9 cellular contexts compared by ENCODE assay signal in the genomic region with DNA sequence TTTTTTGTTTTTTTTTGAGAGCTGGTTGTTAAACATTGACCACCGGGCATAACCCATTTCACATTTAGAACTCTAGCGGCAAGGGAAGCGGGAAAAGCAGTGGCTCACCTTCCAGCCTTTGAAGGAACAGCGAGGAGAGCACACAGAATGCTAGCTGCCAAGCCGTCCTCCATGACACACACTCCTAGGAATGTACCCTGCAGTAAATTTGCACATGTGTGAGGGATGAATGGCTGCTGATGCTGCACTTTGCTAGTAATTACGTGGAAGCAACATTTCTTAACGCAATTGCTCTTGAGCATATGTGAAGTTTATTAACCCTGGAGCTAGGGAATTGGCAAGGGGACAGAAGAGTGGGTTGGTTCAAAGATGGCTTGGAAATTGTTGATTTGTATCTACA.
A peak's percentile ranks its signal among the peaks of the same experiment; 100 is the strongest.
DNase-seq lines count a peak whose midpoint lies in the region; ATAC-seq and TF ChIP-seq lines count a peak whose summit lies in the region.
"Had no signal": no experiment of that assay in that cellular context is flagged by ENCODE, and none has a peak within 500 bp of the region (broad histone marks: within the 10 kb centered on the region; RNA-seq: fewer than 3 reads in every experiment).

No MANE protein-coding gene starts in this region.

- CTCF ChIA-PET in activated CD4-positive, alpha-beta memory T cell treated with anti-CD3 and anti-CD28 coated beads for 36 hours (lab: Charles Lee): interaction anchor here (1.3 kb wide), 1 partner anchor 129 kb away, joined by 4 read pairs; no protein-coding TSS in a partner anchor

- peaks cover 48% of the 10 kb centered on the region for H3K4me1 Mint-ChIP-seq in activated CD4-positive, alpha-beta memory T cell treated with anti-CD3 and anti-CD28 coated beads for 36 hours (ENCODE audit: low read depth)

- peaks cover 7% of the 10 kb centered on the region for H3K4me1 ChIP-seq in cardiac muscle cell (ENCODE audit: low read depth)

- POLR2A ChIA-PET in activated CD4-positive, alpha-beta memory T cell treated with anti-CD3 and anti-CD28 coated beads for 36 hours (lab: Charles Lee): interaction anchor here (0.9 kb wide), 1 partner anchor 77 kb away, joined by 3 read pairs; no protein-coding TSS in a partner anchor

- ATAC-seq in GM21717 (IDR thresholded peaks at IDR 0.05; ENCODE audit: unreplicated experiment): no peak

- H3K36me3 Mint-ChIP-seq in activated CD4-positive, alpha-beta memory T cell treated with anti-CD3 and anti-CD28 coated beads for 36 hours: no peaks in the 10 kb centered on the region

- H3K27me3 ChIP-seq in cardiac muscle cell: no peaks in the 10 kb centered on the region

- no peaks in the 10 kb centered on the region for H3K9me3 Mint-ChIP-seq in activated CD4-positive, alpha-beta memory T cell treated with anti-CD3 and anti-CD28 coated beads for 36 hours

- H3K27ac Mint-ChIP-seq in activated CD4-positive, alpha-beta memory T cell treated with anti-CD3 and anti-CD28 coated beads for 36 hours: peak overlapping the region; percentile 91

- peak overlapping the region; percentile 77 for H3K27ac ChIP-seq in cardiac muscle cell
- H3K27ac ChIP-seq: 22Rv1 had no signal

- H3K4me3 ChIP-seq in cardiac muscle cell: no peak overlapping the region

- peaks cover 4% of the 10 kb centered on the region for H3K27me3 Mint-ChIP-seq in activated CD4-positive, alpha-beta memory T cell treated with anti-CD3 and anti-CD28 coated beads for 36 hours

- no peak for TF ChIP-seq CTCF in cardiac muscle cell (IDR thresholded peaks at IDR 0.05; ENCODE audit: low read depth, low read length)

- DNase-seq in NCI-H1092 treated with DMSO at 0.1 percent for 48 hours (lab: John Stamatoyannopoulos, UW): peak; percentile 55
- DNase-seq in NCI-H1092 (lab: John Stamatoyannopoulos, UW): no peak
- DNase-seq in activated CD4-positive, alpha-beta memory T cell treated with anti-CD3 and anti-CD28 coated beads for 36 hours: no peak
- peak in 1 of 2 donors; percentile 95 for DNase-seq in cardiac muscle cell (ENCODE audit: low read depth in 1 of 2, low spot score in 1 of 2)
- DNase-seq in stromal cell of bone marrow (ENCODE audit: low read depth): peak; percentile 77
- DNase-seq in midbrain (lab: John Stamatoyannopoulos, UW): no peak
- DNase-seq in NCI-H187 (lab: John Stamatoyannopoulos, UW): no peak

- H3K9me3 ChIP-seq in cardiac muscle cell (ENCODE audit: low read depth): no peaks in the 10 kb centered on the region

- intact Hi-C loops in activated CD4-positive, alpha-beta memory T cell treated with anti-CD3 and anti-CD28 coated beads for 36 hours (cut with micrococcal nuclease): loop anchor here (5.0 kb wide), 1 partner anchor 526 kb away; a partner anchor contains a TSS

- H3K4me3 Mint-ChIP-seq in activated CD4-positive, alpha-beta memory T cell treated with anti-CD3 and anti-CD28 coated beads for 36 hours: no peak overlapping the region

- no peaks in the 10 kb centered on the region for H3K36me3 ChIP-seq in cardiac muscle cell

Comparison
In these comparisons a context has a peak if more than half of its experiments do, and no peak if none do; other contexts are left out.
1. DNase-seq: peak in NCI-H1092 treated with DMSO at 0.1 percent for 48 hours (single experiment) and stromal cell of bone marrow (single experiment); none in NCI-H1092 (single experiment), activated CD4-positive, alpha-beta memory T cell treated with anti-CD3 and anti-CD28 coated beads for 36 hours (single experiment), midbrain (single experiment) and NCI-H187 (0 of 2).